Comparison of ENCODE assay signal across 16 cellular contexts in genomic region chr14:102873131-102873530, GRCh38. TPM values are rescaled to one million over a fixed set of nuclear protein-coding genes. Genes with fewer than 3 reads are reported as not detected.
DNase-seq lines count a peak whose midpoint lies in the region; FAIRE-seq and TF ChIP-seq lines count a peak whose summit lies in the region.
"Had no signal": no experiment of that assay in that cellular context is flagged by ENCODE, and none has a peak within 500 bp of the region (broad histone marks: within the 10 kb centered on the region; RNA-seq: fewer than 3 reads in every experiment).

No MANE protein-coding gene starts in this region.

- H3K4me1 ChIP-seq in Peyer's patch, result peaks cover 0 to 24% (median 2%) of the 10 kb centered on the region in 4 donors
- peaks cover 13% of the 10 kb centered on the region for H3K4me1 ChIP-seq in hepatocyte (ENCODE audit: insufficient read depth)
- H3K4me1 ChIP-seq in small intestine (ENCODE audit: control insufficient read depth in 2 of 2, insufficient read depth in 1 of 2, low read depth in 1 of 2, low read length in 1 of 2), result peaks cover 0 to 2% of the 10 kb centered on the region in 2 donors
- H3K4me1 ChIP-seq: BE2C had no signal

- no peak overlapping the region for H2AFZ ChIP-seq in hepatocyte

- H3K27ac ChIP-seq in Peyer's patch (peak overlapping the region in 3 of 4 donors; percentile 20 to 71 (median 48)), hepatocyte (peak overlapping the region; percentile 68), small intestine (ENCODE audit: low read depth in 1 of 2, low read length in 1 of 2) (peak overlapping the region in 1 of 2 donors; percentile 11)

- TF ChIP-seq CTCF in Peyer's patch (IDR thresholded peaks at IDR 0.05) (no peak), hepatocyte (IDR thresholded peaks at IDR 0.05; ENCODE audit: poor library complexity) (no peak)

- no peak overlapping the region for H3K4me3 ChIP-seq in Peyer's patch
- H3K4me3 ChIP-seq in hepatocyte, result no peak overlapping the region
- no peak overlapping the region for H3K4me3 ChIP-seq in small intestine (ENCODE audit: low read depth in 1 of 2, low read length in 2 of 2)

- H3K4me2 ChIP-seq in hepatocyte, result no peak overlapping the region

- H3K36me3 ChIP-seq in Peyer's patch (peaks cover 0 to 55% (median 0%) of the 10 kb centered on the region in 3 donors), hepatocyte (replicated peaks; ENCODE audit: insufficient read depth, low read depth) (no peaks in the 10 kb centered on the region), small intestine (ENCODE audit: control insufficient read depth in 2 of 2, insufficient read depth in 2 of 2, low read length in 2 of 2) (peaks cover 12 to 15% of the 10 kb centered on the region in 2 donors)

- H3K79me2 ChIP-seq in hepatocyte, result peaks cover 3% of the 10 kb centered on the region

- no peak for FAIRE-seq in small intestine (lab: Jason Lieb, UNC)
- FAIRE-seq: H54 had no signal

- intact Hi-C loops in posterior vena cava (cut with DNase I), result no loop called here

- H3K27me3 ChIP-seq in Peyer's patch, result no peaks in the 10 kb centered on the region
- H3K27me3 ChIP-seq in hepatocyte, result no peaks in the 10 kb centered on the region
- H3K27me3 ChIP-seq in small intestine (ENCODE audit: control insufficient read depth in 2 of 2, insufficient read depth in 2 of 2, low read length in 2 of 2), result no peaks in the 10 kb centered on the region
- H3K27me3 ChIP-seq: BE2C had no signal

- no peaks in the 10 kb centered on the region for H4K20me1 ChIP-seq in hepatocyte (ENCODE audit: insufficient read depth, poor library complexity, severe bottlenecking)

- DNase-seq in DMS79 treated with DMSO at 0.1 percent for 48 hours (lab: John Stamatoyannopoulos, UW) (peak; percentile 21), DMS79 (lab: John Stamatoyannopoulos, UW) (no peak), Peyer's patch (no peak), hepatocyte (ENCODE audit: low spot score) (peak; percentile 39), small intestine (peak; percentile 43), posterior vena cava (ENCODE audit: low spot score) (no peak), DMS53 treated with DMSO at 0.1 percent for 48 hours (lab: John Stamatoyannopoulos, UW; ENCODE audit: unreplicated experiment) (no peak), Ammon's horn (ENCODE audit: low spot score) (no peak)
- DNase-seq: 8988T; BE2C; CD8-positive, alpha-beta T cell; KBM-7; NCI-H1105; NCI-H2081; Right ventricle myocardium superior had no signal

- 73% methylated on average over 7 of the region's 7 CpGs for WGBS in hepatocyte (ENCODE audit: low lambda C conversion rate, missing lambda C conversion rate)
- 26 to 64% (median 55%) methylated on average over 7 of the region's 7 CpGs for WGBS in small intestine, 3 donors

- no peaks in the 10 kb centered on the region for H3K9me2 ChIP-seq in hepatocyte (replicated peaks; ENCODE audit: insufficient read depth)

- no peak for TF ChIP-seq POLR2A in Peyer's patch (IDR thresholded peaks at IDR 0.05)

- H3K9me3 ChIP-seq in Peyer's patch (no peaks in the 10 kb centered on the region), hepatocyte (ENCODE audit: low read depth) (no peaks in the 10 kb centered on the region), small intestine (ENCODE audit: control insufficient read depth, low read depth) (no peaks in the 10 kb centered on the region)
- H3K9me3 ChIP-seq: BE2C had no signal

RNA-seq across cellular contexts. Expression of gene AMN, which starts 49.3 kb away (rescaled TPM):
- total RNA-seq in Peyer's patch, result 1,000 to 10,000 TPM in 1 of 4 donors, 100 to 1,000 TPM in 2, 10 to 100 TPM in 1; 89.1 to 1,110 (median 806) TPM
- total RNA-seq in hepatocyte, result 157 and 169 TPM in 2 replicates
- polyA plus RNA-seq in hepatocyte, result 217 and 247 TPM in 2 replicates
- 100 to 1,000 TPM in 2 of 3 donors, 10 to 100 TPM in 1; 71.0 to 443 (median 361) TPM for polyA plus RNA-seq in small intestine
- under 1 TPM in 1 of 2 donors, not detected in 1; 0.10 TPM for total RNA-seq in posterior vena cava
- total RNA-seq: Right ventricle myocardium superior had no signal

Comparison
In these comparisons a context has a peak if more than half of its experiments do, and no peak if none do; other contexts are left out.
1. DNase-seq: peak in DMS79 treated with DMSO at 0.1 percent for 48 hours (single experiment), hepatocyte (single experiment) and small intestine (single experiment); none in DMS79 (single experiment), Peyer's patch (0 of 3), posterior vena cava (single experiment), DMS53 treated with DMSO at 0.1 percent for 48 hours (single experiment) and Ammon's horn (single experiment).
2. RNA of gene AMN, which starts 49.3 kb away (total RNA-seq): 89.1 to 1,110 TPM in Peyer's patch and 157 to 169 TPM in hepatocyte; 0.10 TPM in posterior vena cava; every median in the first group is over 10 times any median in the second.